Comparison of ENCODE assay signal across 22 cellular contexts in the genomic region with DNA sequence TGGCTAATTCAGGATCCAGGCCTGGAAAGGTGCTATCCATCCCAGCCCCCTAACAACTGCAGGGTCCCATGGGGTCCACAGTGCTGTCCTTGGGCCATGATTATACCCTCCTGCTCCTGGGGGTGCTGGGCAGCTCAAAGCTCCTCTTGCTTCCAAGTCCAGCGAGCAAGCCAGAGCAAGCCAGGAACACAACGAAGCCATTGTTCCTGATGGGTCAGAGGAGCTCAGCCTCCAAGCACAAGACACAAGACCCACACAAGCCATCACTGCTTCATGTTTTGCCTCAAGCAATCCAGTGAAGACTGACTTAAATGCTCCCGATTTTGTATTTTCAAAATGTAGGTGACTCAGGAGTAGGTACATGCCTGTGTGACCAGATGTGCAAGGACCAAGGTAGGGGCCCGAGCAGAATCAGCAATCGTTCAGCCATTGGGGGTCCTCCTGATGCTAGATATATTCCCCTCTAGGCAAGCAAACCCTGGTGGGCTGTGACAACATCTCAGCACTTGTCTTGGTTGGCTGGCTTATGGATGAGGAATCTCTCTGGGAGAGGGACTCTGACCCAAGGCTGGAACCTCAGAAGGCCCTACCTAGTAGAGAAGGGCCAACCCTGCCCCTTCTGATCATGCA.
A peak's percentile ranks its signal among the peaks of the same experiment; 100 is the strongest.
DNase-seq lines count a peak whose midpoint lies in the region; ATAC-seq and TF ChIP-seq lines count a peak whose summit lies in the region.
"Had no signal": no experiment of that assay in that cellular context is flagged by ENCODE, and none has a peak within 500 bp of the region (broad histone marks: within the 10 kb centered on the region; RNA-seq: fewer than 3 reads in every experiment).

No MANE protein-coding gene starts in this region.

- H3K36me3 ChIP-seq in heart right ventricle: peaks cover 0 to 59% (median 23%) of the 10 kb centered on the region in 9 donors
- H3K36me3 ChIP-seq in vagina: peaks cover 0 to 16% of the 10 kb centered on the region in 2 donors

- H3K27ac ChIP-seq in heart right ventricle (peak overlapping the region in 7 of 10 donors; percentile 16 to 71 (median 61)), vagina (no peak overlapping the region)
- H3K27ac ChIP-seq: brain microvascular endothelial cell, upper lobe of right lung had no signal

- H3K4me1 Mint-ChIP-seq in osteocyte (ENCODE audit: unreplicated experiment) (no peaks in the 10 kb centered on the region), chondrocyte (ENCODE audit: low read depth) (no peaks in the 10 kb centered on the region)

- no peak overlapping the region for H3K27ac Mint-ChIP-seq in osteocyte (ENCODE audit: unreplicated experiment)
- H3K27ac Mint-ChIP-seq in chondrocyte (ENCODE audit: unreplicated experiment): no peak overlapping the region
- H3K27ac Mint-ChIP-seq: activated naive CD4-positive, alpha-beta T cell treated with anti-CD3 and anti-CD28 coated beads, Interleukin-2, amount 50 U/mL, for 72 hours; activated T-cell treated with anti-CD3 and anti-CD28 coated beads, Interleukin-2, amount 50 U/mL, for 72 hours; CD4-positive, alpha-beta T cell had no signal

- WGBS in heart right ventricle, 2 donors: 88 to 92% methylated on average over 5 of the region's 5 CpGs

- no peak for DNase-seq in heart right ventricle
- DNase-seq in left cardiac atrium: no peak
- peak; percentile 93 for DNase-seq in foreskin melanocyte
- DNase-seq in osteocyte (ENCODE audit: extremely low spot score, unreplicated experiment): peak; percentile 76
- peak; percentile 43 to 79 for DNase-seq in vagina (ENCODE audit: extremely low spot score in 2 of 2)
- DNase-seq in chondrocyte (ENCODE audit: low spot score): no peak
- no peak for DNase-seq in kidney glomerular epithelial cell (lab: John Stamatoyannopoulos, UW)
- DNase-seq: activated CD4-positive, alpha-beta T cell treated with anti-CD3 and anti-CD28 coated beads, Interleukin-2, amount 50 U/mL, for 1 hour; activated T-cell treated with anti-CD3 and anti-CD28 coated beads, Interleukin-2, amount 50 U/mL, for 72 hours; brain microvascular endothelial cell; CD4-positive, alpha-beta T cell; DMS79 treated with DMSO at 0.1 percent for 48 hours; Karpas-422; NCI-H1105 treated with DMSO at 0.1 percent for 48 hours; NCI-H2171; NCI-H774; upper lobe of right lung had no signal

- intact Hi-C loops in heart right ventricle (cut with DNase I): loop anchor here in 5 of 10 donors (5.0 to 10.0 kb wide), 3 partner anchors 64 to 507 kb away; no protein-coding TSS in a partner anchor
- intact Hi-C loops in left cardiac atrium (cut with DNase I): no loop called here
- intact Hi-C loops in vagina (cut with DNase I): no loop called here

- H3K4me1 ChIP-seq in heart right ventricle (peaks cover 0 to 39% (median 15%) of the 10 kb centered on the region in 9 donors), vagina (no peaks in the 10 kb centered on the region)

- H3K4me3 Mint-ChIP-seq in osteocyte (ENCODE audit: unreplicated experiment): no peak overlapping the region
- no peak overlapping the region for H3K4me3 Mint-ChIP-seq in chondrocyte (ENCODE audit: unreplicated experiment)
- H3K4me3 Mint-ChIP-seq: activated T-cell treated with anti-CD3 and anti-CD28 coated beads, Interleukin-2, amount 50 U/mL, for 72 hours; CD4-positive, alpha-beta T cell had no signal

- H3K9me3 Mint-ChIP-seq in osteocyte (ENCODE audit: unreplicated experiment) (no peaks in the 10 kb centered on the region), chondrocyte (ENCODE audit: low read depth) (no peaks in the 10 kb centered on the region)
- H3K9me3 Mint-ChIP-seq: activated naive CD4-positive, alpha-beta T cell treated with anti-CD3 and anti-CD28 coated beads, Interleukin-2, amount 50 U/mL, for 72 hours; activated T-cell treated with anti-CD3 and anti-CD28 coated beads, Interleukin-2, amount 50 U/mL, for 72 hours; CD4-positive, alpha-beta T cell had no signal

- H3K9me3 ChIP-seq in heart right ventricle: no peaks in the 10 kb centered on the region
- H3K9me3 ChIP-seq in vagina: no peaks in the 10 kb centered on the region
- H3K9me3 ChIP-seq: upper lobe of right lung had no signal

- H3K4me3 ChIP-seq in heart right ventricle (no peak overlapping the region), vagina (no peak overlapping the region)
- H3K4me3 ChIP-seq: smooth muscle cell, upper lobe of right lung had no signal

- H3K27me3 Mint-ChIP-seq in osteocyte (ENCODE audit: unreplicated experiment): peaks cover 18% of the 10 kb centered on the region
- H3K27me3 Mint-ChIP-seq in chondrocyte (ENCODE audit: low read depth): no peaks in the 10 kb centered on the region

- H3K36me3 Mint-ChIP-seq in osteocyte (ENCODE audit: unreplicated experiment) (no peaks in the 10 kb centered on the region), chondrocyte (ENCODE audit: low read depth) (peaks cover 22% of the 10 kb centered on the region)
- H3K36me3 Mint-ChIP-seq: activated naive CD4-positive, alpha-beta T cell treated with anti-CD3 and anti-CD28 coated beads, Interleukin-2, amount 50 U/mL, for 72 hours had no signal

- ATAC-seq in heart right ventricle: no peak
- no peak for ATAC-seq in left cardiac atrium
- no peak for ATAC-seq in GM21515 (IDR thresholded peaks at IDR 0.05; ENCODE audit: unreplicated experiment)
- ATAC-seq: activated naive CD4-positive, alpha-beta T cell treated with anti-CD3 and anti-CD28 coated beads, Interleukin-2, amount 50 U/mL, for 72 hours; HCT116; Panc1 had no signal

- no peak for TF ChIP-seq CTCF in heart right ventricle (IDR thresholded peaks at IDR 0.05)
- no peak for TF ChIP-seq CTCF in osteocyte (IDR thresholded peaks at IDR 0.05)
- no peak for TF ChIP-seq CTCF in vagina (IDR thresholded peaks at IDR 0.05)
- no peak for TF ChIP-seq CTCF in chondrocyte (IDR thresholded peaks at IDR 0.05)

- H3K27me3 ChIP-seq in heart right ventricle (no peaks in the 10 kb centered on the region), vagina (no peaks in the 10 kb centered on the region)
- H3K27me3 ChIP-seq: brain microvascular endothelial cell, upper lobe of right lung had no signal

- no peak for TF ChIP-seq POLR2A in vagina (IDR thresholded peaks at IDR 0.05)

Comparison
In these comparisons a context has a peak if more than half of its experiments do, and no peak if none do; other contexts are left out.
1. DNase-seq: peak in foreskin melanocyte (single experiment), osteocyte (single experiment) and vagina (2 of 2); none in heart right ventricle (0 of 2), left cardiac atrium (single experiment), chondrocyte (single experiment) and kidney glomerular epithelial cell (single experiment).